In genomic region chr14:22497671-22498093, GRCh38 we compare ENCODE assay signal across 14 cellular contexts.
DNase-seq lines count a peak whose midpoint lies in the region; ATAC-seq, FAIRE-seq and TF ChIP-seq lines count a peak whose summit lies in the region.
"Had no signal": no experiment of that assay in that cellular context is flagged by ENCODE, and none has a peak within 500 bp of the region (broad histone marks: within the 10 kb centered on the region; RNA-seq: fewer than 3 reads in every experiment).

No MANE protein-coding gene starts in this region.

- no peak for TF ChIP-seq RAD21 in GM12878 (IDR thresholded peaks at IDR 0.05; ENCODE audit: insufficient read depth, low read depth, low read length)

- no peaks in the 10 kb centered on the region for H3K27me3 Mint-ChIP-seq in activated T-cell treated with anti-CD3 and anti-CD28 coated beads, Interleukin-2, amount 50 U/mL, for 4 hours (ENCODE audit: low read depth)

- no peak overlapping the region for H2AFZ ChIP-seq in GM12878 (ENCODE audit: control insufficient read depth, low read depth, low read length)

- no peak for FAIRE-seq in GM12878 (lab: Jason Lieb, UNC)
- FAIRE-seq in small intestine (lab: Jason Lieb, UNC): no peak

- intact Hi-C loops in GM12878 (cut with micrococcal nuclease; ENCODE audit: unreplicated experiment) (no loop called here), colonic mucosa (cut with DNase I) (no loop called here)

- no peaks in the 10 kb centered on the region for H3K9me3 Mint-ChIP-seq in activated T-cell treated with anti-CD3 and anti-CD28 coated beads, Interleukin-2, amount 50 U/mL, for 4 hours

- peaks cover 46% of the 10 kb centered on the region for H3K4me1 Mint-ChIP-seq in activated T-cell treated with anti-CD3 and anti-CD28 coated beads, Interleukin-2, amount 50 U/mL, for 4 hours (ENCODE audit: low read depth)

- peaks cover 33% of the 10 kb centered on the region for H3K79me2 ChIP-seq in GM12878 (ENCODE audit: control insufficient read depth, insufficient read depth, low read length)

- CTCF ChIA-PET in GM12878 (lab: Yijun Ruan, JAX): interaction anchor here (0.8 to 12.6 kb wide), 11 partner anchors 9 to 72 kb away, joined by 3 to 171 read pairs (median 4); no protein-coding TSS in a partner anchor

- no peaks in the 10 kb centered on the region for H4K20me1 ChIP-seq in GM12878 (ENCODE audit: control insufficient read depth, insufficient read depth)

- in situ Hi-C loops in GM12878 (cut with MboI): no loop called here

- POLR2A ChIA-PET in GM12878 (lab: Charles Lee): interaction anchor here (0.9 to 35.4 kb wide), 10 partner anchors 4 to 73 kb away, joined by 3 to 875 read pairs (median 4); no protein-coding TSS in a partner anchor

- ATAC-seq in activated T-cell treated with anti-CD3 and anti-CD28 coated beads, Interleukin-2, amount 50 U/mL, for 4 hours: no peak
- no peak for ATAC-seq in GM12878

- peaks cover 61% of the 10 kb centered on the region for H3K4me1 ChIP-seq in GM12878 (ENCODE audit: control insufficient read depth, insufficient read depth, low read length)
- H3K4me1 ChIP-seq in small intestine (ENCODE audit: control insufficient read depth in 2 of 2, insufficient read depth in 1 of 2, low read depth in 1 of 2, low read length in 1 of 2): peaks cover 0 to 3% of the 10 kb centered on the region in 2 donors
- H3K4me1 ChIP-seq in colonic mucosa: no peaks in the 10 kb centered on the region

- peaks cover 55% of the 10 kb centered on the region for H3K36me3 Mint-ChIP-seq in activated T-cell treated with anti-CD3 and anti-CD28 coated beads, Interleukin-2, amount 50 U/mL, for 4 hours (ENCODE audit: insufficient read depth)

- RAD21 ChIA-PET in GM12878 (lab: Charles Lee; ENCODE audit: unreplicated experiment): interaction anchor here (0.7 to 27.9 kb wide), 11 partner anchors 9 to 117 kb away, joined by 3 to 797 read pairs (median 6); no protein-coding TSS in a partner anchor

- no peaks in the 10 kb centered on the region; the same call in 2 of the 3 replicates for H3K9me3 ChIP-seq in GM12878 (replicated peaks; ENCODE audit: control insufficient read depth, insufficient read depth, low read length)
- no peaks in the 10 kb centered on the region for H3K9me3 ChIP-seq in small intestine (ENCODE audit: control insufficient read depth, low read depth)
- no peaks in the 10 kb centered on the region for H3K9me3 ChIP-seq in colonic mucosa

- H3K36me3 ChIP-seq in GM12878 (ENCODE audit: control insufficient read depth in 2 of 2, insufficient read depth in 2 of 2, low read length in 1 of 2) (no peaks in the 10 kb centered on the region; a peak in 1 of 4 replicates), small intestine (ENCODE audit: control insufficient read depth in 2 of 2, insufficient read depth in 2 of 2, low read length in 2 of 2) (no peaks in the 10 kb centered on the region), colonic mucosa (no peaks in the 10 kb centered on the region)

- peak overlapping the region; percentile 36; the same call in 1 of the 2 replicates for H3K9ac ChIP-seq in GM12878 (ENCODE audit: control insufficient read depth, insufficient read depth, low read length)
- no peak overlapping the region for H3K9ac ChIP-seq in colonic mucosa (ENCODE audit: low read depth in 2 of 2, low read length in 2 of 2)

- peak overlapping the region; percentile 65 for H3K27ac ChIP-seq in GM12878 (ENCODE audit: control insufficient read depth, insufficient read depth)
- H3K27ac ChIP-seq in small intestine (ENCODE audit: low read depth in 1 of 2, low read length in 1 of 2): no peak overlapping the region
- H3K27ac ChIP-seq in colonic mucosa: no peak overlapping the region
- H3K27ac ChIP-seq: SK-N-MC had no signal

- peak overlapping the region; percentile 51 for H3K4me2 ChIP-seq in GM12878 (ENCODE audit: control insufficient read depth, insufficient read depth)

- BruUV-seq in GM12878 (replicated peaks; lab: Mats Ljungman, UMichigan): no TSS peak

- TF ChIP-seq POLR2A in GM12878 (IDR thresholded peaks at IDR 0.05; ENCODE audit: low read depth, low read length): no peak

- TF ChIP-seq EP300 in GM12878 (IDR thresholded peaks at IDR 0.05; ENCODE audit: borderline replicate concordance in 1 of 2, control insufficient read depth in 1 of 2, low read depth in 2 of 2, low read length in 2 of 2): no peak

- H3K4me3 Mint-ChIP-seq in activated T-cell treated with anti-CD3 and anti-CD28 coated beads, Interleukin-2, amount 50 U/mL, for 4 hours: peak overlapping the region; percentile 89

- SMC1A ChIA-PET in GM12878 (lab: Charles Lee; ENCODE audit: uncharacterized antibody, unreplicated experiment): interaction anchor here (0.8 to 19.9 kb wide), 14 partner anchors 9 to 113 kb away, joined by 3 to 357 read pairs (median 7); no protein-coding TSS in a partner anchor

- TF ChIP-seq CTCF in GM12878 (IDR thresholded peaks at IDR 0.05 in 2 of 3, conservative IDR thresholded peaks at IDR 0.05 in 1 of 3; ENCODE audit: control insufficient read depth in 2 of 3, extremely low read depth in 1 of 3, insufficient read depth in 1 of 3, low read depth in 3 of 3, low read length in 3 of 3): no peak
- TF ChIP-seq CTCF in colonic mucosa (IDR thresholded peaks at IDR 0.05): no peak

- no peak overlapping the region for H3K4me3 ChIP-seq in GM12878
- peak overlapping the region in 1 of 2 donors; percentile 4 for H3K4me3 ChIP-seq in small intestine (ENCODE audit: low read depth in 1 of 2, low read length in 2 of 2)
- H3K4me3 ChIP-seq in colonic mucosa: no peak overlapping the region
- H3K4me3 ChIP-seq: SK-N-MC had no signal

- no peak for DNase-seq in activated T-cell treated with anti-CD3 and anti-CD28 coated beads, Interleukin-2, amount 50 U/mL, for 4 hours
- no peak for DNase-seq in activated T-cell treated with anti-CD3 and anti-CD28 coated beads, Interleukin-2, amount 50 U/mL, for 48 hours
- DNase-seq in OCI-M1 (lab: John Stamatoyannopoulos, UW) (peak; percentile 92), GM12878 (ENCODE audit: low read depth, low spot score) (no peak), small intestine (peak; percentile 37), NOMO-1 treated with dmso at 0.1 percent for 144 hours (lab: John Stamatoyannopoulos, UW; ENCODE audit: unreplicated experiment) (no peak), globus pallidus (ENCODE audit: low spot score) (no peak), colonic mucosa (no peak)
- DNase-seq: DMS53; NCI-H2081 treated with DMSO at 0.1 percent for 48 hours; NK-92 treated with Interleukin-12 subunit alpha and Interleukin-12 subunit beta, amount 100 ng/mL, for 24 hours; posterior cingulate gyrus; stimulated activated CD4-positive, alpha-beta T cell treated with anti-CD3 and anti-CD28 coated beads, Interleukin-1b, Interleukin-23, amount 100 ng/mL, for 48 hours had no signal

- H3K27me3 ChIP-seq in GM12878 (replicated peaks in 1 of 2; ENCODE audit: control insufficient read depth in 2 of 2, insufficient read depth in 2 of 2, low read length in 1 of 2): no peaks in the 10 kb centered on the region
- no peaks in the 10 kb centered on the region for H3K27me3 ChIP-seq in small intestine (ENCODE audit: control insufficient read depth in 2 of 2, insufficient read depth in 2 of 2, low read length in 2 of 2)
- no peaks in the 10 kb centered on the region for H3K27me3 ChIP-seq in colonic mucosa

- 92% methylated on average over 5 of the region's 5 CpGs for WGBS in GM12878 (ENCODE audit: insufficient coverage, insufficient replicate concordance, low lambda C conversion rate, missing lambda C conversion rate)
- 11 to 48% (median 16%) methylated on average over 5 of the region's 5 CpGs for WGBS in small intestine, 3 donors

TF ChIP-seq in GM12878, 131 proteins besides CTCF, POLR2A, EP300 and RAD21:
- no peak for TF ChIP-seq RELA (IDR thresholded peaks at IDR 0.05; ENCODE audit: borderline replicate concordance, partially characterized antibody)

Comparison
In these comparisons a context has a peak if more than half of its experiments do, and no peak if none do; other contexts are left out.
1. DNase-seq: peak in OCI-M1 (single experiment) and small intestine (single experiment); none in activated T-cell treated with anti-CD3 and anti-CD28 coated beads, Interleukin-2, amount 50 U/mL, for 4 hours (single experiment), activated T-cell treated with anti-CD3 and anti-CD28 coated beads, Interleukin-2, amount 50 U/mL, for 48 hours (0 of 2), GM12878 (single experiment), NOMO-1 treated with dmso at 0.1 percent for 144 hours (single experiment), globus pallidus (single experiment) and colonic mucosa (single experiment).